Comparison of ENCODE assay signal across 23 cellular contexts in genomic region chr9:24011206-24011605, GRCh38.
"Had no signal": no experiment of that assay in that cellular context is flagged by ENCODE, and none has a peak within 500 bp of the region (broad histone marks: within the 10 kb centered on the region; RNA-seq: fewer than 3 reads in every experiment).

No MANE protein-coding gene starts in this region.

- H3K4me1 Mint-ChIP-seq: activated CD4-positive, alpha-beta memory T cell treated with anti-CD3 and anti-CD28 coated beads, Interleukin-2, amount 10 ng/mL, durations not matched to agents 7 days and 5 days; activated CD8-positive, alpha-beta memory T cell treated with anti-CD3 and anti-CD28 coated beads, Interleukin-2, amount 10 ng/mL, durations not matched to agents 7 days and 5 days; activated naive CD8-positive, alpha-beta T cell treated with anti-CD3 and anti-CD28 coated beads, Interleukin-2, amount 10 ng/mL, durations not matched to agents 7 days and 5 days; mesothelial cell of epicardium had no signal

- H3K9me3 ChIP-seq: body of pancreas, thyroid gland had no signal

- H3K4me3 ChIP-seq: body of pancreas, lung, thyroid gland had no signal

- H3K4me1 ChIP-seq: body of pancreas, foreskin keratinocyte, thyroid gland had no signal

- H3K27ac ChIP-seq: body of pancreas, foreskin keratinocyte, thyroid gland had no signal

- DNase-seq: activated CD4-positive, alpha-beta memory T cell treated with anti-CD3 and anti-CD28 coated beads, Interleukin-2, amount 10 ng/mL, durations not matched to agents 7 days and 5 days; activated CD4-positive, alpha-beta T cell treated with anti-CD3 and anti-CD28 coated beads for 48 hours; activated CD4-positive, CD25-positive, alpha-beta regulatory T cell; activated CD8-positive, alpha-beta memory T cell treated with anti-CD3 and anti-CD28 coated beads, Interleukin-2, amount 10 ng/mL, durations not matched to agents 7 days and 5 days; activated naive CD4-positive, alpha-beta T cell treated with Interleukin-2 at 50 U/mL for 16 hours; activated naive CD8-positive, alpha-beta T cell treated with anti-CD3 and anti-CD28 coated beads, Interleukin-2, amount 10 ng/mL, durations not matched to agents 7 days and 5 days; activated T-cell treated with anti-CD3 and anti-CD28 coated beads, Interleukin-2, amount 50 U/mL, for 24 hours; amygdala; body of pancreas; caudate nucleus; foreskin keratinocyte; hippocampal formation; stimulated activated CD4-positive, alpha-beta T cell treated with anti-CD3 and anti-CD28 coated beads, Interleukin-12 subunit alpha, Interleukin-12 subunit beta, amount 100 ng/mL, for 4 hours; stimulated activated CD4-positive, alpha-beta T cell treated with anti-CD3 and anti-CD28 coated beads, Interleukin-1b, Interleukin-23, amount 100 ng/mL, for 48 hours; stimulated activated naive CD4-positive, alpha-beta T cell treated with Interleukin-2 at 50 U/mL for 16 hours; thyroid gland had no signal

- H3K36me3 Mint-ChIP-seq: activated CD8-positive, alpha-beta memory T cell treated with anti-CD3 and anti-CD28 coated beads, Interleukin-2, amount 10 ng/mL, durations not matched to agents 7 days and 5 days; activated naive CD8-positive, alpha-beta T cell treated with anti-CD3 and anti-CD28 coated beads, Interleukin-2, amount 10 ng/mL, durations not matched to agents 7 days and 5 days; mesothelial cell of epicardium; natural killer cell treated with Interleukin-12 subunit alpha and Interleukin-12 subunit beta and Interleukin-15 and Interleukin-18, amount 100 ng/mL, for 72 hours had no signal

- H3K27ac Mint-ChIP-seq: activated CD4-positive, alpha-beta memory T cell treated with anti-CD3 and anti-CD28 coated beads, Interleukin-2, amount 10 ng/mL, durations not matched to agents 7 days and 5 days; activated CD8-positive, alpha-beta memory T cell treated with anti-CD3 and anti-CD28 coated beads, Interleukin-2, amount 10 ng/mL, durations not matched to agents 7 days and 5 days; activated naive CD8-positive, alpha-beta T cell treated with anti-CD3 and anti-CD28 coated beads, Interleukin-2, amount 10 ng/mL, durations not matched to agents 7 days and 5 days; activated T-cell treated with anti-CD3 and anti-CD28 coated beads, Interleukin-2, amount 50 U/mL, for 24 hours; activated T-helper 2 cell treated with anti-CD3 and anti-CD28 coated beads, Interferon-gamma antibody, Interleukin-2, Interleukin-4, amounts not matched to agents 10 μg/mL and 5 μg/mL and 100 μg/mL, durations not matched to agents 14 hours and 24 hours and 36 hours; mesothelial cell of epicardium; natural killer cell treated with Interleukin-12 subunit alpha and Interleukin-12 subunit beta and Interleukin-15 and Interleukin-18, amount 100 ng/mL, for 72 hours; T-helper 2 cell treated with Interferon-gamma antibody and Interleukin-4, amounts not matched to agents 5 μg/mL and 100 μg/mL, for 36 hours had no signal

- H3K9me3 Mint-ChIP-seq: activated CD4-positive, alpha-beta memory T cell treated with anti-CD3 and anti-CD28 coated beads, Interleukin-2, amount 10 ng/mL, durations not matched to agents 7 days and 5 days; mesothelial cell of epicardium had no signal

- H3K4me3 Mint-ChIP-seq: activated CD4-positive, alpha-beta memory T cell treated with anti-CD3 and anti-CD28 coated beads, Interleukin-2, amount 10 ng/mL, durations not matched to agents 7 days and 5 days; activated CD8-positive, alpha-beta memory T cell treated with anti-CD3 and anti-CD28 coated beads, Interleukin-2, amount 10 ng/mL, durations not matched to agents 7 days and 5 days; activated naive CD8-positive, alpha-beta T cell treated with anti-CD3 and anti-CD28 coated beads, Interleukin-2, amount 10 ng/mL, durations not matched to agents 7 days and 5 days; activated T-cell treated with anti-CD3 and anti-CD28 coated beads, Interleukin-2, amount 50 U/mL, for 24 hours; mesothelial cell of epicardium; natural killer cell treated with Interleukin-12 subunit alpha and Interleukin-12 subunit beta and Interleukin-15 and Interleukin-18, amount 100 ng/mL, for 72 hours; T-helper 2 cell treated with Interferon-gamma antibody and Interleukin-4, amounts not matched to agents 5 μg/mL and 100 μg/mL, for 36 hours had no signal

- H3K27me3 Mint-ChIP-seq: activated CD4-positive, alpha-beta memory T cell treated with anti-CD3 and anti-CD28 coated beads, Interleukin-2, amount 10 ng/mL, durations not matched to agents 7 days and 5 days; activated CD8-positive, alpha-beta memory T cell treated with anti-CD3 and anti-CD28 coated beads, Interleukin-2, amount 10 ng/mL, durations not matched to agents 7 days and 5 days; activated naive CD8-positive, alpha-beta T cell treated with anti-CD3 and anti-CD28 coated beads, Interleukin-2, amount 10 ng/mL, durations not matched to agents 7 days and 5 days; activated T-cell treated with anti-CD3 and anti-CD28 coated beads, Interleukin-2, amount 50 U/mL, for 24 hours; natural killer cell treated with Interleukin-12 subunit alpha and Interleukin-12 subunit beta and Interleukin-15 and Interleukin-18, amount 100 ng/mL, for 72 hours; progenitor cell of endocrine pancreas had no signal

- H3K36me3 ChIP-seq: thyroid gland had no signal

- ATAC-seq: activated CD8-positive, alpha-beta memory T cell treated with anti-CD3 and anti-CD28 coated beads, Interleukin-2, amount 10 ng/mL, durations not matched to agents 7 days and 5 days; body of pancreas; foreskin keratinocyte; left lobe of liver; natural killer cell treated with Interleukin-12 subunit alpha and Interleukin-12 subunit beta and Interleukin-15 and Interleukin-18, amount 100 ng/mL, for 72 hours had no signal

- H3K27me3 ChIP-seq: body of pancreas, foreskin keratinocyte, thyroid gland had no signal
